32 cellular contexts compared by ENCODE assay signal in genomic region chr3:31800436-31800835, GRCh38.
"Had no signal": no experiment of that assay in that cellular context is flagged by ENCODE, and none has a peak within 500 bp of the region (broad histone marks: within the 10 kb centered on the region; RNA-seq: fewer than 3 reads in every experiment).

No MANE protein-coding gene starts in this region.

- H3K27ac ChIP-seq: adrenal gland, Peyer's patch, SJSA1, VCaP had no signal

- H3K36me3 Mint-ChIP-seq: activated naive CD4-positive, alpha-beta T cell treated with anti-CD3 and anti-CD28 coated beads, Interleukin-2, amount 50 U/mL, for 24 hours; activated naive CD8-positive, alpha-beta T cell treated with anti-CD3 and anti-CD28 coated beads, Interleukin-2, amount 10 ng/mL, durations not matched to agents 7 days and 5 days; brain; T-cell had no signal

- ATAC-seq: activated CD8-positive, alpha-beta T cell treated with anti-CD3 and anti-CD28 coated beads for 36 hours; activated T-cell treated with anti-CD3 and anti-CD28 coated beads, Interleukin-2, amount 50 U/mL, for 72 hours; activated T-helper 17 cell treated with anti-CD3 and anti-CD28 coated beads, Interleukin-2, amount 50 U/mL, for 72 hours; K562; PC-3; SK-N-SH treated with all-trans-retinoic acid at 6 μM for 48 hours; T-cell; T-helper 17 cell had no signal

- H3K4me3 ChIP-seq: adrenal gland, K562, MG63, Peyer's patch, SJSA1 had no signal

- H3K4me1 Mint-ChIP-seq: activated CD4-positive, alpha-beta T cell treated with anti-CD3 and anti-CD28 coated beads, Interleukin-2, amount 10 ng/mL, durations not matched to agents 24 days and 14 days; activated naive CD4-positive, alpha-beta T cell treated with anti-CD3 and anti-CD28 coated beads, Interleukin-2, amount 50 U/mL, for 24 hours; activated naive CD8-positive, alpha-beta T cell treated with anti-CD3 and anti-CD28 coated beads, Interleukin-2, amount 10 ng/mL, durations not matched to agents 7 days and 5 days; activated T-helper 17 cell treated with anti-CD3 and anti-CD28 coated beads, Interleukin-2, amount 50 U/mL, for 72 hours; brain; T-cell; T-helper 17 cell had no signal

- H3K36me3 ChIP-seq: adrenal gland, MG63, Peyer's patch, SJSA1 had no signal

- H3K27ac Mint-ChIP-seq: activated CD4-positive, alpha-beta T cell treated with anti-CD3 and anti-CD28 coated beads, Interleukin-2, amount 10 ng/mL, durations not matched to agents 24 days and 14 days; activated CD8-positive, alpha-beta T cell treated with anti-CD3 and anti-CD28 coated beads for 36 hours; activated naive CD4-positive, alpha-beta T cell treated with anti-CD3 and anti-CD28 coated beads, Interleukin-2, amount 50 U/mL, for 24 hours; activated naive CD8-positive, alpha-beta T cell treated with anti-CD3 and anti-CD28 coated beads, Interleukin-2, amount 10 ng/mL, durations not matched to agents 7 days and 5 days; activated T-cell treated with anti-CD3 and anti-CD28 coated beads, Interleukin-2, amount 50 U/mL, for 72 hours; activated T-helper 17 cell treated with anti-CD3 and anti-CD28 coated beads, Interleukin-2, amount 50 U/mL, for 72 hours; brain; T-cell; T-helper 17 cell had no signal

- H3K27me3 ChIP-seq: adrenal gland, MG63, Peyer's patch, SJSA1 had no signal

- H3K4me3 Mint-ChIP-seq: activated CD4-positive, alpha-beta T cell treated with anti-CD3 and anti-CD28 coated beads, Interleukin-2, amount 10 ng/mL, durations not matched to agents 24 days and 14 days; activated CD8-positive, alpha-beta T cell treated with anti-CD3 and anti-CD28 coated beads for 36 hours; activated naive CD4-positive, alpha-beta T cell treated with anti-CD3 and anti-CD28 coated beads, Interleukin-2, amount 50 U/mL, for 24 hours; activated naive CD8-positive, alpha-beta T cell treated with anti-CD3 and anti-CD28 coated beads, Interleukin-2, amount 10 ng/mL, durations not matched to agents 7 days and 5 days; activated T-cell treated with anti-CD3 and anti-CD28 coated beads, Interleukin-2, amount 50 U/mL, for 72 hours; activated T-helper 17 cell treated with anti-CD3 and anti-CD28 coated beads, Interleukin-2, amount 50 U/mL, for 72 hours; brain; T-cell; T-helper 17 cell had no signal

- H3K9me3 ChIP-seq: adrenal gland, MG63, Peyer's patch, SJSA1 had no signal

- H3K27me3 Mint-ChIP-seq: activated CD4-positive, alpha-beta T cell treated with anti-CD3 and anti-CD28 coated beads, Interleukin-2, amount 10 ng/mL, durations not matched to agents 24 days and 14 days; activated CD8-positive, alpha-beta T cell treated with anti-CD3 and anti-CD28 coated beads for 36 hours; activated naive CD4-positive, alpha-beta T cell treated with anti-CD3 and anti-CD28 coated beads, Interleukin-2, amount 50 U/mL, for 24 hours; activated T-helper 17 cell treated with anti-CD3 and anti-CD28 coated beads, Interleukin-2, amount 50 U/mL, for 72 hours; T-cell; T-helper 17 cell had no signal

- H3K4me1 ChIP-seq: adrenal gland, Peyer's patch, SJSA1 had no signal

- H3K9me3 Mint-ChIP-seq: activated CD8-positive, alpha-beta T cell treated with anti-CD3 and anti-CD28 coated beads for 36 hours; activated naive CD4-positive, alpha-beta T cell treated with anti-CD3 and anti-CD28 coated beads, Interleukin-2, amount 50 U/mL, for 24 hours; activated naive CD8-positive, alpha-beta T cell treated with anti-CD3 and anti-CD28 coated beads, Interleukin-2, amount 10 ng/mL, durations not matched to agents 7 days and 5 days; activated T-cell treated with anti-CD3 and anti-CD28 coated beads, Interleukin-2, amount 50 U/mL, for 72 hours; activated T-helper 17 cell treated with anti-CD3 and anti-CD28 coated beads, Interleukin-2, amount 50 U/mL, for 72 hours; T-cell had no signal

- DNase-seq: activated CD4-positive, alpha-beta T cell treated with anti-CD3 and anti-CD28 coated beads, Interleukin-2, amount 10 ng/mL, durations not matched to agents 24 days and 14 days; activated CD4-positive, alpha-beta T cell treated with anti-CD3 and anti-CD28 coated beads, Interleukin-2, amount 50 U/mL, for 4 hours; activated CD8-positive, alpha-beta T cell treated with anti-CD3 and anti-CD28 coated beads for 36 hours; activated gamma-delta T cell; activated naive CD4-positive, alpha-beta T cell treated with Interleukin-2 at 50 U/mL for 16 hours; activated naive CD8-positive, alpha-beta T cell treated with anti-CD3 and anti-CD28 coated beads, Interleukin-2, amount 10 ng/mL, durations not matched to agents 7 days and 5 days; activated T-cell treated with anti-CD3 and anti-CD28 coated beads, Interleukin-2, amount 50 U/mL, for 1 hour; activated T-cell treated with anti-CD3 and anti-CD28 coated beads, Interleukin-2, amount 50 U/mL, for 72 hours; adrenal gland; caudate nucleus; cerebellar nuclear complex; MG63; NCI-H1048; NCI-H1105 treated with DMSO at 0.1 percent for 48 hours; NCI-H1436; NCI-H1694; NCI-H2029; NCI-H345; NCI-H524 treated with DMSO at 0.1 percent for 48 hours; PC-3; Peyer's patch; RPMI8226; SHP77 treated with DMSO at 0.1 percent for 48 hours; T-cell; T-helper 17 cell had no signal
